18 cellular contexts compared by ENCODE assay signal in genomic region chr17:30218689-30219266, GRCh38. TPM values are rescaled to one million over a fixed set of nuclear protein-coding genes. Genes with fewer than 3 reads are reported as not detected.
"Had no signal": no experiment of that assay in that cellular context is flagged by ENCODE, and none has a peak within 500 bp of the region (broad histone marks: within the 10 kb centered on the region; RNA-seq: fewer than 3 reads in every experiment).

No MANE protein-coding gene starts in this region.

- H3K27me3 Mint-ChIP-seq: central memory CD8-positive, alpha-beta T cell had no signal

- H3K27me3 ChIP-seq: gastrocnemius medialis, heart right ventricle, pancreas had no signal

- DNase-seq: activated CD4-positive, alpha-beta T cell treated with anti-CD3 and anti-CD28 coated beads, Interleukin-2, amount 50 U/mL, for 1 hour; activated CD4-positive, CD25-positive, alpha-beta regulatory T cell; activated naive CD4-positive, alpha-beta T cell treated with anti-CD3 and anti-CD28 coated beads, Interleukin-2, amount 50 U/mL, for 16 hours; activated T-cell treated with anti-CD3 and anti-CD28 coated beads for 4 hours; amygdala; effector memory CD4-positive, alpha-beta T cell; gastrocnemius medialis; heart right ventricle; kidney; left ventricle myocardium inferior; pancreas; stimulated activated CD4-positive, alpha-beta T cell treated with anti-CD3 and anti-CD28 coated beads, Interleukin-15, amount 100 ng/mL, for 24 hours; stimulated activated CD4-positive, alpha-beta T cell treated with anti-CD3 and anti-CD28 coated beads, Interleukin-4, amount 100 ng/mL, for 24 hours; T-helper 2 cell had no signal

- H3K4me3 ChIP-seq: gastrocnemius medialis, heart right ventricle, left ventricle myocardium inferior, pancreas had no signal

- ATAC-seq: gastrocnemius medialis, heart right ventricle, pancreas had no signal

- H3K4me1 Mint-ChIP-seq: central memory CD8-positive, alpha-beta T cell had no signal

- H3K9me3 ChIP-seq: gastrocnemius medialis, heart right ventricle, left ventricle myocardium inferior, pancreas had no signal

- H3K4me3 Mint-ChIP-seq: central memory CD8-positive, alpha-beta T cell had no signal

- H3K36me3 ChIP-seq: gastrocnemius medialis, heart right ventricle, left ventricle myocardium inferior, pancreas had no signal

- H3K36me3 Mint-ChIP-seq: brain had no signal

- H3K27ac ChIP-seq: epithelial cell of prostate, gastrocnemius medialis, heart right ventricle, left ventricle myocardium inferior, pancreas had no signal

- H3K4me1 ChIP-seq: gastrocnemius medialis, heart right ventricle, left ventricle myocardium inferior, pancreas had no signal

- H3K9me3 Mint-ChIP-seq: activated T-helper 2 cell treated with anti-CD3 and anti-CD28 coated beads, Interferon-gamma antibody, Interleukin-2, Interleukin-4, amounts not matched to agents 10 μg/mL and 5 μg/mL and 100 μg/mL, durations not matched to agents 14 hours and 24 hours and 36 hours; central memory CD8-positive, alpha-beta T cell had no signal

- H3K27ac Mint-ChIP-seq: activated T-helper 2 cell treated with anti-CD3 and anti-CD28 coated beads, Interferon-gamma antibody, Interleukin-2, Interleukin-4, amounts not matched to agents 10 μg/mL and 5 μg/mL and 100 μg/mL, durations not matched to agents 14 hours and 24 hours and 36 hours; brain had no signal

RNA-seq across cellular contexts. Expression of gene SLC6A4, which starts 16.7 kb away (rescaled TPM):
- total RNA-seq: activated T-helper 2 cell treated with anti-CD3 and anti-CD28 coated beads, Interferon-gamma antibody, Interleukin-2, Interleukin-4, amounts not matched to agents 10 μg/mL and 5 μg/mL and 100 μg/mL, durations not matched to agents 14 hours and 24 hours and 36 hours had no signal
